Comparison of ENCODE assay signal across 8 cellular contexts in the genomic region with DNA sequence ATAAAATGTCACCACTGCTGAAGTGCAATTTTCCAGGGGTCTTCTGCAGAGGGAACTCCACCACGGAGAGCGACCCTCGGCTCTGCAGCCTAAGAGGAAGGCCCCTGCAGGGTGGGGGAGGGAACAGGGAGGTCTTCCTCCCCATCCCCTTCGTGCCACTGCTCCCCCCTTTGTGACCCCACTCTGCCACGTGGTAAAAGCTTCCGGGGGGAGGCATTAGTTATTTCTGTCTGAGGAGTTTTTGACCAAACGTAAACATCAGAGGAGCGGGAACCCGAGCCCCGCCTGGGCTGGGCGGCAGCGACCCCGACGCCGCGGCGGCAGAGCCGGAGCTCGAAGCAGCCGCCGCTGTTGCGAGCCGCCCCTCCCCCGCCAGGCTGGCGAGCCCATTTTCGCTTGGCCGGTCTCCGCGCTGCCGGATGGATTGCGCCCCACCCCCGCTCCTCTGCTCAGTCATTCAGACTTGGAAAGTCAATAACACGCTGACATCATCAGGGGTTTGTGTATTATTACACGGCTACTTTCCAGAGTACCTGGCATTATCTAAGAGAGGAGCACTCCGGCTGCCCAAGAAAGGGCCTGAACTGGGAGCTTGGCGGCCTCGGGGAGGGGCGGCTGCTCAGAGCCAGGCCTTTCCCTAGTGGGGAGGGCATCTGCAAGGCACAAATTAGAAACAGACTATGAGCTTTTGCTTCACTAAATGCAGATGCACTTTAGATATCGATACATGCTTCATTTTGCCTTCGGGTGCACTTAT.
DNase-seq lines count a peak whose midpoint lies in the region; ATAC-seq and FAIRE-seq lines count a peak whose summit lies in the region.

No MANE protein-coding gene starts in this region.

- no peaks in the 10 kb centered on the region for H3K27me3 ChIP-seq in endocrine pancreas (ENCODE audit: control insufficient read depth, insufficient read depth, low read length)

- peak; percentile 36 for FAIRE-seq in HTR-8/SVneo (lab: Jason Lieb, UNC)

- DNase-seq in COR-L47 (lab: John Stamatoyannopoulos, UW), result peak; percentile 100
- peak; percentile 96 for DNase-seq in HTR-8/SVneo (ENCODE audit: insufficient read length, low spot score)
- DNase-seq in NOMO-1 treated with DMSO at 0.1 percent for 48 hours (lab: John Stamatoyannopoulos, UW; ENCODE audit: unreplicated experiment), result peak; percentile 98
- DNase-seq in activated CD8-positive, alpha-beta memory T cell treated with anti-CD3 and anti-CD28 coated beads, Interleukin-2, amount 50 U/mL, for 1 hour (ENCODE audit: extremely low read depth), result peak; percentile 89
- peak; percentile 99 for DNase-seq in mesenteric fat pad (ENCODE audit: low spot score)
- DNase-seq in stimulated activated CD8-positive, alpha-beta memory T cell treated with anti-CD3 and anti-CD28 coated beads, Interleukin-15, amount 100 ng/mL, for 1 hour (ENCODE audit: low read depth), result peak; percentile 92

- H3K4me3 ChIP-seq in endocrine pancreas (ENCODE audit: control insufficient read depth, insufficient read depth, low read length), result peak overlapping the region; percentile 63

- ATAC-seq in GM21381 (IDR thresholded peaks at IDR 0.05; ENCODE audit: unreplicated experiment), result peak; percentile 66

- H3K36me3 ChIP-seq in endocrine pancreas (ENCODE audit: control insufficient read depth, insufficient read depth, low read length), result no peaks in the 10 kb centered on the region

- no peak overlapping the region for H3K9ac ChIP-seq in endocrine pancreas (ENCODE audit: control insufficient read depth, insufficient read depth, low read length)

- H3K4me1 ChIP-seq in endocrine pancreas (ENCODE audit: control insufficient read depth, insufficient read depth, low read length), result peaks cover 14% of the 10 kb centered on the region

- no peaks in the 10 kb centered on the region for H3K9me3 ChIP-seq in endocrine pancreas (ENCODE audit: control insufficient read depth, low read length)

Comparison
In these comparisons a context has a peak if more than half of its experiments do, and no peak if none do; other contexts are left out.
1. Peak in every context shown above with its lines: DNase-seq, ATAC-seq and H3K4me3 ChIP-seq.